8 cellular contexts compared by ENCODE assay signal in genomic region chr13:22114630-22115311, GRCh38.
DNase-seq lines count a peak whose midpoint lies in the region; ATAC-seq, FAIRE-seq and TF ChIP-seq lines count a peak whose summit lies in the region.

No MANE protein-coding gene starts in this region.

- peak overlapping the region; percentile 76 for H3K27ac Mint-ChIP-seq in activated CD4-positive, alpha-beta memory T cell treated with anti-CD3 and anti-CD28 coated beads, Interleukin-2, amount 10 ng/mL, durations not matched to agents 7 days and 5 days
- H3K27ac Mint-ChIP-seq in natural killer cell, result peak overlapping the region; percentile 92 to 93

- POLR2A ChIA-PET in activated CD4-positive, alpha-beta memory T cell treated with anti-CD3 and anti-CD28 coated beads, Interleukin-2, amount 10 ng/mL, durations not matched to agents 7 days and 5 days (lab: Charles Lee), result interaction anchor here (1.3 kb wide), 1 partner anchor 52 kb away, joined by 3 read pairs; no protein-coding TSS in a partner anchor

- DNase-seq in activated CD4-positive, alpha-beta memory T cell treated with anti-CD3 and anti-CD28 coated beads, Interleukin-2, amount 10 ng/mL, durations not matched to agents 7 days and 5 days, result peak; percentile 31
- DNase-seq in natural killer cell, result no peak
- DNase-seq in DMS 273 treated with DMSO at 0.1 percent for 48 hours (lab: John Stamatoyannopoulos, UW), result no peak
- DNase-seq in middle frontal gyrus (ENCODE audit: extremely low spot score, low spot score), result no peak
- DNase-seq in D721Med (ENCODE audit: insufficient read length, low spot score), result no peak

- H3K27me3 Mint-ChIP-seq in activated CD4-positive, alpha-beta memory T cell treated with anti-CD3 and anti-CD28 coated beads, Interleukin-2, amount 10 ng/mL, durations not matched to agents 7 days and 5 days, result no peaks in the 10 kb centered on the region
- H3K27me3 Mint-ChIP-seq in natural killer cell (ENCODE audit: low read depth in 2 of 2), result no peaks in the 10 kb centered on the region

- ATAC-seq in GM19395 (IDR thresholded peaks at IDR 0.05; ENCODE audit: unreplicated experiment), result peak; percentile 92
- peak; percentile 84 for ATAC-seq in HG03280 (IDR thresholded peaks at IDR 0.05; ENCODE audit: unreplicated experiment)
- peak; percentile 86 to 93 (median 89) for ATAC-seq in natural killer cell

- H3K4me1 Mint-ChIP-seq in activated CD4-positive, alpha-beta memory T cell treated with anti-CD3 and anti-CD28 coated beads, Interleukin-2, amount 10 ng/mL, durations not matched to agents 7 days and 5 days, result peaks cover 41% of the 10 kb centered on the region
- peaks cover 23 to 26% of the 10 kb centered on the region in 2 donors for H3K4me1 Mint-ChIP-seq in natural killer cell

- TF ChIP-seq CTCF in natural killer cell (IDR thresholded peaks at IDR 0.05) (no peak), D721Med (IDR thresholded peaks at IDR 0.05; ENCODE audit: insufficient read depth, missing control alignments) (no peak)

- peak overlapping the region; percentile 53; the same call in 1 of the 2 replicates for H3K4me3 ChIP-seq in GM08714 (ENCODE audit: low read length)

- H3K9me3 Mint-ChIP-seq in activated CD4-positive, alpha-beta memory T cell treated with anti-CD3 and anti-CD28 coated beads, Interleukin-2, amount 10 ng/mL, durations not matched to agents 7 days and 5 days, result peaks cover 10% of the 10 kb centered on the region
- no peaks in the 10 kb centered on the region for H3K9me3 Mint-ChIP-seq in natural killer cell

- H3K4me3 Mint-ChIP-seq in activated CD4-positive, alpha-beta memory T cell treated with anti-CD3 and anti-CD28 coated beads, Interleukin-2, amount 10 ng/mL, durations not matched to agents 7 days and 5 days, result no peak overlapping the region
- peak overlapping the region; percentile 49 for H3K4me3 Mint-ChIP-seq in natural killer cell

- intact Hi-C loops in natural killer cell (cut with micrococcal nuclease), result loop anchor here (1.0 kb wide), 1 partner anchor 52 kb away; no protein-coding TSS in a partner anchor

- FAIRE-seq in D721Med (lab: Jason Lieb, UNC), result no peak

- CTCF ChIA-PET in activated CD4-positive, alpha-beta memory T cell treated with anti-CD3 and anti-CD28 coated beads, Interleukin-2, amount 10 ng/mL, durations not matched to agents 7 days and 5 days (lab: Charles Lee), result interaction anchor here (0.7 kb wide), 1 partner anchor 16 kb away, joined by 4 read pairs; no protein-coding TSS in a partner anchor

- peaks cover 18% of the 10 kb centered on the region for H3K36me3 Mint-ChIP-seq in activated CD4-positive, alpha-beta memory T cell treated with anti-CD3 and anti-CD28 coated beads, Interleukin-2, amount 10 ng/mL, durations not matched to agents 7 days and 5 days (ENCODE audit: low read depth)
- H3K36me3 Mint-ChIP-seq in natural killer cell, result no peaks in the 10 kb centered on the region
